Comparison of ENCODE assay signal across 1 cellular context in the genomic region with DNA sequence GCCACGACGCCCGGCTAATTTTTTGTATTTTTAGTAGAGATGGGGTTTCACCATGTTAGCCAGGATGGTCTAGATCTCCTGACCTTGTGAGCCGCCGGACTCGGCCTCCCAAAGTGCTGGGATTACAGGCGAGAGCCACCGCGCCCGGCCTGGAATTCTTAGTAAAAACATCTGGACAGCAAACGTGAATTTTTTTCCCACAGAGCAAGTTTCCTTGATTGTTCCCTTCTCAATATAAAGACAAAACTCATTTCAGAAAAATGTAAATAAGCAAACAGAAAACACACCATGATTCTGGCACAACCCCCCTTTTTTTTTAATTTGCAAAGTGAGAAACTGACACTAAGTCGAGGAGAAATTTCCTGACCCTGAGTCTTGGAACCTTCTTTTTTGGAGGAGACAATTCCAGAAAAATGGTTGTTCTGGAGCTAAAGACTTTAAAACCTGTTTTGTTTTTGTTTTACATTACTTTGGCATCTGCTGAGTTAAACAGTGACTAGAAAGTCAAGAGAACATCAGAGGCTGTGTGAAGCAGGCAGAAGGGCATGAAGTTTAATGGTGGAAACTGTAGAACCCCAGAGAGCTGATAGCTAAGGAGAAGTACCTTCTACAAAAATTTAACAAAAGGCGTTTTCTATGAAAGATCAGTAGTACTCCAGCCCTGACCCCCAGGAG.
TF ChIP-seq lines count a peak whose summit lies in the region.

No MANE protein-coding gene starts in this region.

TF ChIP-seq in HepG2, 621 proteins besides CTCF, POLR2A, EP300 and RAD21:
- TF ChIP-seq, protein P1, sequence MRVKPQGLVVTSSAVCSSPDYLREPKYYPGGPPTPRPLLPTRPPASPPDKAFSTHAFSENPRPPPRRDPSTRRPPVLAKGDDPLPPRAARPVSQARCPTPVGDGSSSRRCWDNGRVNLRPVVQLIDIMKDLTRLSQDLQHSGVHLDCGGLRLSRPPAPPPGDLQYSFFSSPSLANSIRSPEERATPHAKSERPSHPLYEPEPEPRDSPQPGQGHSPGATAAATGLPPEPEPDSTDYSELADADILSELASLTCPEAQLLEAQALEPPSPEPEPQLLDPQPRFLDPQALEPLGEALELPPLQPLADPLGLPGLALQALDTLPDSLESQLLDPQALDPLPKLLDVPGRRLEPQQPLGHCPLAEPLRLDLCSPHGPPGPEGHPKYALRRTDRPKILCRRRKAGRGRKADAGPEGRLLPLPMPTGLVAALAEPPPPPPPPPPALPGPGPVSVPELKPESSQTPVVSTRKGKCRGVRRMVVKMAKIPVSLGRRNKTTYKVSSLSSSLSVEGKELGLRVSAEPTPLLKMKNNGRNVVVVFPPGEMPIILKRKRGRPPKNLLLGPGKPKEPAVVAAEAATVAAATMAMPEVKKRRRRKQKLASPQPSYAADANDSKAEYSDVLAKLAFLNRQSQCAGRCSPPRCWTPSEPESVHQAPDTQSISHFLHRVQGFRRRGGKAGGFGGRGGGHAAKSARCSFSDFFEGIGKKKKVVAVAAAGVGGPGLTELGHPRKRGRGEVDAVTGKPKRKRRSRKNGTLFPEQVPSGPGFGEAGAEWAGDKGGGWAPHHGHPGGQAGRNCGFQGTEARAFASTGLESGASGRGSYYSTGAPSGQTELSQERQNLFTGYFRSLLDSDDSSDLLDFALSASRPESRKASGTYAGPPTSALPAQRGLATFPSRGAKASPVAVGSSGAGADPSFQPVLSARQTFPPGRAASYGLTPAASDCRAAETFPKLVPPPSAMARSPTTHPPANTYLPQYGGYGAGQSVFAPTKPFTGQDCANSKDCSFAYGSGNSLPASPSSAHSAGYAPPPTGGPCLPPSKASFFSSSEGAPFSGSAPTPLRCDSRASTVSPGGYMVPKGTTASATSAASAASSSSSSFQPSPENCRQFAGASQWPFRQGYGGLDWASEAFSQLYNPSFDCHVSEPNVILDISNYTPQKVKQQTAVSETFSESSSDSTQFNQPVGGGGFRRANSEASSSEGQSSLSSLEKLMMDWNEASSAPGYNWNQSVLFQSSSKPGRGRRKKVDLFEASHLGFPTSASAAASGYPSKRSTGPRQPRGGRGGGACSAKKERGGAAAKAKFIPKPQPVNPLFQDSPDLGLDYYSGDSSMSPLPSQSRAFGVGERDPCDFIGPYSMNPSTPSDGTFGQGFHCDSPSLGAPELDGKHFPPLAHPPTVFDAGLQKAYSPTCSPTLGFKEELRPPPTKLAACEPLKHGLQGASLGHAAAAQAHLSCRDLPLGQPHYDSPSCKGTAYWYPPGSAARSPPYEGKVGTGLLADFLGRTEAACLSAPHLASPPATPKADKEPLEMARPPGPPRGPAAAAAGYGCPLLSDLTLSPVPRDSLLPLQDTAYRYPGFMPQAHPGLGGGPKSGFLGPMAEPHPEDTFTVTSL (CRISPR knock-in tag; IDR thresholded peaks at IDR 0.05; ENCODE audit: borderline replicate concordance) = no peak
- TF ChIP-seq POLR2AphosphoS5 (IDR thresholded peaks at IDR 0.05; ENCODE audit: low read depth, low read length) (peak; percentile 62), ZMYM2 (CRISPR knock-in tag; IDR thresholded peaks at IDR 0.05) (no peak), YY1 (IDR thresholded peaks at IDR 0.05; ENCODE audit: insufficient read depth, insufficient replicate concordance, low read depth, low read length) (peak; percentile 22), LCORL (IDR thresholded peaks at IDR 0.05) (no peak), LCORL (CRISPR knock-in tag; IDR thresholded peaks at IDR 0.05) (no peak), ELF4 (CRISPR knock-in tag; IDR thresholded peaks at IDR 0.05; ENCODE audit: borderline replicate concordance) (peak; percentile 45; the same call in 1 of the 2 replicates), ZNF652 (CRISPR knock-in tag; IDR thresholded peaks at IDR 0.05; ENCODE audit: borderline replicate concordance, low read depth) (peak; percentile 44; the same call in 1 of the 2 replicates), KDM6A (CRISPR knock-in tag; IDR thresholded peaks at IDR 0.05; ENCODE audit: low read depth) (no peak), FOXP1 (IDR thresholded peaks at IDR 0.05) (no peak), FOXP1 (CRISPR knock-in tag; IDR thresholded peaks at IDR 0.05) (0 out of 2 replicates have a peak, but pooled peaks have one; percentile 5), MAZ (IDR thresholded peaks at IDR 0.05; ENCODE audit: borderline replicate concordance, low read depth, low read length) (no peak), MAZ (CRISPR knock-in tag; IDR thresholded peaks at IDR 0.05; ENCODE audit: low read depth) (no peak), CREB1 (IDR thresholded peaks at IDR 0.05) (no peak), CREB1 (CRISPR knock-in tag; IDR thresholded peaks at IDR 0.05) (no peak), NONO (IDR thresholded peaks at IDR 0.05) (no peak), NONO (CRISPR knock-in tag; conservative IDR thresholded peaks at IDR 0.05) (no peak), PPARG (CRISPR knock-in tag; conservative IDR thresholded peaks at IDR 0.05) (0 out of 2 replicates have a peak, but pooled peaks have one; percentile 22), AHR (CRISPR knock-in tag; IDR thresholded peaks at IDR 0.05) (no peak), RXRB (CRISPR knock-in tag; IDR thresholded peaks at IDR 0.05; ENCODE audit: borderline replicate concordance) (no peak), NFE2L2 (IDR thresholded peaks at IDR 0.05; ENCODE audit: low read length) (no peak), RARG (CRISPR knock-in tag; IDR thresholded peaks at IDR 0.05; ENCODE audit: low read depth) (no peak), ZNF607 (CRISPR knock-in tag; IDR thresholded peaks at IDR 0.05; ENCODE audit: borderline replicate concordance) (no peak), FOXK1 (CRISPR knock-in tag; IDR thresholded peaks at IDR 0.05; ENCODE audit: borderline replicate concordance, low read depth) (no peak), MTF2 (CRISPR knock-in tag; IDR thresholded peaks at IDR 0.05; ENCODE audit: borderline replicate concordance) (no peak), ASH2L (IDR thresholded peaks at IDR 0.05; ENCODE audit: insufficient read length, low read depth, low read length) (peak; percentile 26)
- TF ChIP-seq, protein P2, sequence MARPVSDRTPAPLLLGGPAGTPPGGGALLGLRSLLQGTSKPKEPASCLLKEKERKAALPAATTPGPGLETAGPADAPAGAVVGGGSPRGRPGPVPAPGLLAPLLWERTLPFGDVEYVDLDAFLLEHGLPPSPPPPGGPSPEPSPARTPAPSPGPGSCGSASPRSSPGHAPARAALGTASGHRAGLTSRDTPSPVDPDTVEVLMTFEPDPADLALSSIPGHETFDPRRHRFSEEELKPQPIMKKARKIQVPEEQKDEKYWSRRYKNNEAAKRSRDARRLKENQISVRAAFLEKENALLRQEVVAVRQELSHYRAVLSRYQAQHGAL (CRISPR knock-in tag; IDR thresholded peaks at IDR 0.05; ENCODE audit: not compliant biosample characterization) = no peak
- TF ChIP-seq, protein P3, sequence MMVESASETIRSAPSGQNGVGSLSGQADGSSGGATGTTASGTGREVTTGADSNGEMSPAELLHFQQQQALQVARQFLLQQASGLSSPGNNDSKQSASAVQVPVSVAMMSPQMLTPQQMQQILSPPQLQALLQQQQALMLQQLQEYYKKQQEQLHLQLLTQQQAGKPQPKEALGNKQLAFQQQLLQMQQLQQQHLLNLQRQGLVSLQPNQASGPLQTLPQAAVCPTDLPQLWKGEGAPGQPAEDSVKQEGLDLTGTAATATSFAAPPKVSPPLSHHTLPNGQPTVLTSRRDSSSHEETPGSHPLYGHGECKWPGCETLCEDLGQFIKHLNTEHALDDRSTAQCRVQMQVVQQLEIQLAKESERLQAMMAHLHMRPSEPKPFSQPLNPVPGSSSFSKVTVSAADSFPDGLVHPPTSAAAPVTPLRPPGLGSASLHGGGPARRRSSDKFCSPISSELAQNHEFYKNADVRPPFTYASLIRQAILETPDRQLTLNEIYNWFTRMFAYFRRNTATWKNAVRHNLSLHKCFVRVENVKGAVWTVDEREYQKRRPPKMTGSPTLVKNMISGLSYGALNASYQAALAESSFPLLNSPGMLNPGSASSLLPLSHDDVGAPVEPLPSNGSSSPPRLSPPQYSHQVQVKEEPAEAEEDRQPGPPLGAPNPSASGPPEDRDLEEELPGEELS (CRISPR knock-in tag; IDR thresholded peaks at IDR 0.05) = no peak
- TF ChIP-seq, protein P4, sequence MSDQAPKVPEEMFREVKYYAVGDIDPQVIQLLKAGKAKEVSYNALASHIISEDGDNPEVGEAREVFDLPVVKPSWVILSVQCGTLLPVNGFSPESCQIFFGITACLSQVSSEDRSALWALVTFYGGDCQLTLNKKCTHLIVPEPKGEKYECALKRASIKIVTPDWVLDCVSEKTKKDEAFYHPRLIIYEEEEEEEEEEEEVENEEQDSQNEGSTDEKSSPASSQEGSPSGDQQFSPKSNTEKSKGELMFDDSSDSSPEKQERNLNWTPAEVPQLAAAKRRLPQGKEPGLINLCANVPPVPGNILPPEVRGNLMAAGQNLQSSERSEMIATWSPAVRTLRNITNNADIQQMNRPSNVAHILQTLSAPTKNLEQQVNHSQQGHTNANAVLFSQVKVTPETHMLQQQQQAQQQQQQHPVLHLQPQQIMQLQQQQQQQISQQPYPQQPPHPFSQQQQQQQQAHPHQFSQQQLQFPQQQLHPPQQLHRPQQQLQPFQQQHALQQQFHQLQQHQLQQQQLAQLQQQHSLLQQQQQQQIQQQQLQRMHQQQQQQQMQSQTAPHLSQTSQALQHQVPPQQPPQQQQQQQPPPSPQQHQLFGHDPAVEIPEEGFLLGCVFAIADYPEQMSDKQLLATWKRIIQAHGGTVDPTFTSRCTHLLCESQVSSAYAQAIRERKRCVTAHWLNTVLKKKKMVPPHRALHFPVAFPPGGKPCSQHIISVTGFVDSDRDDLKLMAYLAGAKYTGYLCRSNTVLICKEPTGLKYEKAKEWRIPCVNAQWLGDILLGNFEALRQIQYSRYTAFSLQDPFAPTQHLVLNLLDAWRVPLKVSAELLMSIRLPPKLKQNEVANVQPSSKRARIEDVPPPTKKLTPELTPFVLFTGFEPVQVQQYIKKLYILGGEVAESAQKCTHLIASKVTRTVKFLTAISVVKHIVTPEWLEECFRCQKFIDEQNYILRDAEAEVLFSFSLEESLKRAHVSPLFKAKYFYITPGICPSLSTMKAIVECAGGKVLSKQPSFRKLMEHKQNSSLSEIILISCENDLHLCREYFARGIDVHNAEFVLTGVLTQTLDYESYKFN (CRISPR knock-in tag; conservative IDR thresholded peaks at IDR 0.05) = peak; percentile 73
- TF ChIP-seq, protein P5, sequence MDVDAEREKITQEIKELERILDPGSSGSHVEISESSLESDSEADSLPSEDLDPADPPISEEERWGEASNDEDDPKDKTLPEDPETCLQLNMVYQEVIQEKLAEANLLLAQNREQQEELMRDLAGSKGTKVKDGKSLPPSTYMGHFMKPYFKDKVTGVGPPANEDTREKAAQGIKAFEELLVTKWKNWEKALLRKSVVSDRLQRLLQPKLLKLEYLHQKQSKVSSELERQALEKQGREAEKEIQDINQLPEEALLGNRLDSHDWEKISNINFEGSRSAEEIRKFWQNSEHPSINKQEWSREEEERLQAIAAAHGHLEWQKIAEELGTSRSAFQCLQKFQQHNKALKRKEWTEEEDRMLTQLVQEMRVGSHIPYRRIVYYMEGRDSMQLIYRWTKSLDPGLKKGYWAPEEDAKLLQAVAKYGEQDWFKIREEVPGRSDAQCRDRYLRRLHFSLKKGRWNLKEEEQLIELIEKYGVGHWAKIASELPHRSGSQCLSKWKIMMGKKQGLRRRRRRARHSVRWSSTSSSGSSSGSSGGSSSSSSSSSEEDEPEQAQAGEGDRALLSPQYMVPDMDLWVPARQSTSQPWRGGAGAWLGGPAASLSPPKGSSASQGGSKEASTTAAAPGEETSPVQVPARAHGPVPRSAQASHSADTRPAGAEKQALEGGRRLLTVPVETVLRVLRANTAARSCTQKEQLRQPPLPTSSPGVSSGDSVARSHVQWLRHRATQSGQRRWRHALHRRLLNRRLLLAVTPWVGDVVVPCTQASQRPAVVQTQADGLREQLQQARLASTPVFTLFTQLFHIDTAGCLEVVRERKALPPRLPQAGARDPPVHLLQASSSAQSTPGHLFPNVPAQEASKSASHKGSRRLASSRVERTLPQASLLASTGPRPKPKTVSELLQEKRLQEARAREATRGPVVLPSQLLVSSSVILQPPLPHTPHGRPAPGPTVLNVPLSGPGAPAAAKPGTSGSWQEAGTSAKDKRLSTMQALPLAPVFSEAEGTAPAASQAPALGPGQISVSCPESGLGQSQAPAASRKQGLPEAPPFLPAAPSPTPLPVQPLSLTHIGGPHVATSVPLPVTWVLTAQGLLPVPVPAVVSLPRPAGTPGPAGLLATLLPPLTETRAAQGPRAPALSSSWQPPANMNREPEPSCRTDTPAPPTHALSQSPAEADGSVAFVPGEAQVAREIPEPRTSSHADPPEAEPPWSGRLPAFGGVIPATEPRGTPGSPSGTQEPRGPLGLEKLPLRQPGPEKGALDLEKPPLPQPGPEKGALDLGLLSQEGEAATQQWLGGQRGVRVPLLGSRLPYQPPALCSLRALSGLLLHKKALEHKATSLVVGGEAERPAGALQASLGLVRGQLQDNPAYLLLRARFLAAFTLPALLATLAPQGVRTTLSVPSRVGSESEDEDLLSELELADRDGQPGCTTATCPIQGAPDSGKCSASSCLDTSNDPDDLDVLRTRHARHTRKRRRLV (CRISPR knock-in tag; IDR thresholded peaks at IDR 0.05) = no peak
- TF ChIP-seq, protein P6, sequence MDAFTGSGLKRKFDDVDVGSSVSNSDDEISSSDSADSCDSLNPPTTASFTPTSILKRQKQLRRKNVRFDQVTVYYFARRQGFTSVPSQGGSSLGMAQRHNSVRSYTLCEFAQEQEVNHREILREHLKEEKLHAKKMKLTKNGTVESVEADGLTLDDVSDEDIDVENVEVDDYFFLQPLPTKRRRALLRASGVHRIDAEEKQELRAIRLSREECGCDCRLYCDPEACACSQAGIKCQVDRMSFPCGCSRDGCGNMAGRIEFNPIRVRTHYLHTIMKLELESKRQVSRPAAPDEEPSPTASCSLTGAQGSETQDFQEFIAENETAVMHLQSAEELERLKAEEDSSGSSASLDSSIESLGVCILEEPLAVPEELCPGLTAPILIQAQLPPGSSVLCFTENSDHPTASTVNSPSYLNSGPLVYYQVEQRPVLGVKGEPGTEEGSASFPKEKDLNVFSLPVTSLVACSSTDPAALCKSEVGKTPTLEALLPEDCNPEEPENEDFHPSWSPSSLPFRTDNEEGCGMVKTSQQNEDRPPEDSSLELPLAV (CRISPR knock-in tag; conservative IDR thresholded peaks at IDR 0.05; ENCODE audit: low read depth) = no peak
- TF ChIP-seq, protein P7, sequence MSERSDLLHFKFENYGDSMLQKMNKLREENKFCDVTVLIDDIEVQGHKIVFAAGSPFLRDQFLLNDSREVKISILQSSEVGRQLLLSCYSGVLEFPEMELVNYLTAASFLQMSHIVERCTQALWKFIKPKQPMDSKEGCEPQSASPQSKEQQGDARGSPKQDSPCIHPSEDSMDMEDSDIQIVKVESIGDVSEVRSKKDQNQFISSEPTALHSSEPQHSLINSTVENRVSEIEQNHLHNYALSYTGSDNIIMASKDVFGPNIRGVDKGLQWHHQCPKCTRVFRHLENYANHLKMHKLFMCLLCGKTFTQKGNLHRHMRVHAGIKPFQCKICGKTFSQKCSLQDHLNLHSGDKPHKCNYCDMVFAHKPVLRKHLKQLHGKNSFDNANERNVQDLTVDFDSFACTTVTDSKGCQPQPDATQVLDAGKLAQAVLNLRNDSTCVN (CRISPR knock-in tag; IDR thresholded peaks at IDR 0.05; ENCODE audit: borderline replicate concordance) = peak; percentile 98
- TF ChIP-seq, protein P8, sequence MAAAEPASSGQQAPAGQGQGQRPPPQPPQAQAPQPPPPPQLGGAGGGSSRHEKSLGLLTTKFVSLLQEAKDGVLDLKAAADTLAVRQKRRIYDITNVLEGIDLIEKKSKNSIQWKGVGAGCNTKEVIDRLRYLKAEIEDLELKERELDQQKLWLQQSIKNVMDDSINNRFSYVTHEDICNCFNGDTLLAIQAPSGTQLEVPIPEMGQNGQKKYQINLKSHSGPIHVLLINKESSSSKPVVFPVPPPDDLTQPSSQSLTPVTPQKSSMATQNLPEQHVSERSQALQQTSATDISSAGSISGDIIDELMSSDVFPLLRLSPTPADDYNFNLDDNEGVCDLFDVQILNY (CRISPR knock-in tag; conservative IDR thresholded peaks at IDR 0.05) = no peak
- TF ChIP-seq, protein P9, sequence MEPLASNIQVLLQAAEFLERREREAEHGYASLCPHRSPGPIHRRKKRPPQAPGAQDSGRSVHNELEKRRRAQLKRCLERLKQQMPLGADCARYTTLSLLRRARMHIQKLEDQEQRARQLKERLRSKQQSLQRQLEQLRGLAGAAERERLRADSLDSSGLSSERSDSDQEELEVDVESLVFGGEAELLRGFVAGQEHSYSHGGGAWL (CRISPR knock-in tag; IDR thresholded peaks at IDR 0.05) = no peak
TF ChIP-seq in HepG2: peak in this region for 9.
